ENCODE assay signal across 14 cellular contexts in genomic region chr5:68074048-68074632, GRCh38.
DNase-seq lines count a peak whose midpoint lies in the region; ATAC-seq, FAIRE-seq and TF ChIP-seq lines count a peak whose summit lies in the region.
"Had no signal": no experiment of that assay in that cellular context is flagged by ENCODE, and none has a peak within 500 bp of the region (broad histone marks: within the 10 kb centered on the region; RNA-seq: fewer than 3 reads in every experiment).

No MANE protein-coding gene starts in this region.

- H3K9ac ChIP-seq in colonic mucosa (ENCODE audit: low read depth in 2 of 2, low read length in 2 of 2), result no peak overlapping the region

- intact Hi-C loops in colonic mucosa (cut with DNase I), result no loop called here

- TF ChIP-seq POLR2A in NB4 (IDR thresholded peaks at IDR 0.05; ENCODE audit: extremely low read depth, insufficient read length), result no peak

- TF ChIP-seq CTCF in NB4 (IDR thresholded peaks at IDR 0.05; ENCODE audit: low read depth, low read length) (no peak), colonic mucosa (IDR thresholded peaks at IDR 0.05) (no peak)

- peak; percentile 68 for ATAC-seq in left lobe of liver
- ATAC-seq: activated naive CD4-positive, alpha-beta T cell treated with anti-CD3 and anti-CD28 coated beads, Interleukin-2, amount 50 U/mL, for 72 hours had no signal

- no peak overlapping the region for H3K27ac ChIP-seq in colonic mucosa
- H3K27ac ChIP-seq: SJCRH30 had no signal

- FAIRE-seq in HTR-8/SVneo (lab: Jason Lieb, UNC), result no peak

- no peaks in the 10 kb centered on the region for H3K36me3 ChIP-seq in colonic mucosa
- H3K36me3 ChIP-seq: SJCRH30 had no signal

- peak; percentile 77 for DNase-seq in DMS153 (lab: John Stamatoyannopoulos, UW)
- peak; percentile 3 for DNase-seq in NB4 (ENCODE audit: low read depth)
- DNase-seq in OCI-M1 (lab: John Stamatoyannopoulos, UW), result peak; percentile 14
- DNase-seq in left lobe of liver (ENCODE audit: low spot score), result peak; percentile 70
- DNase-seq in HTR-8/SVneo (ENCODE audit: insufficient read length, low spot score), result no peak
- DNase-seq in colonic mucosa, result no peak
- DNase-seq in GDM1 (lab: John Stamatoyannopoulos, UW), result no peak
- no peak for DNase-seq in amniotic stem cell (lab: John Stamatoyannopoulos, UW)
- DNase-seq: activated CD4-positive, alpha-beta T cell treated with anti-CD3 and anti-CD28 coated beads for 48 hours; naive B cell; NCI-H2171; posterior cingulate gyrus; SJCRH30 had no signal

- no peaks in the 10 kb centered on the region for H3K27me3 ChIP-seq in colonic mucosa
- H3K27me3 ChIP-seq: SJCRH30 had no signal

- no peaks in the 10 kb centered on the region for H3K9me3 ChIP-seq in colonic mucosa
- H3K9me3 ChIP-seq: SJCRH30 had no signal

- H3K4me1 ChIP-seq in colonic mucosa, result no peaks in the 10 kb centered on the region
- H3K4me1 ChIP-seq: SJCRH30 had no signal

- H3K4me3 ChIP-seq in NB4 (ENCODE audit: low read depth, low read length) (no peak overlapping the region), colonic mucosa (no peak overlapping the region)
- H3K4me3 ChIP-seq: SJCRH30 had no signal

Comparison
In these comparisons a context has a peak if more than half of its experiments do, and no peak if none do; other contexts are left out.
1. DNase-seq: peak in DMS153 (single experiment), NB4 (single experiment), OCI-M1 (single experiment) and left lobe of liver (single experiment); none in HTR-8/SVneo (single experiment), colonic mucosa (single experiment), GDM1 (single experiment) and amniotic stem cell (single experiment).